Comparison of ENCODE assay signal across 9 cellular contexts in the genomic region with DNA sequence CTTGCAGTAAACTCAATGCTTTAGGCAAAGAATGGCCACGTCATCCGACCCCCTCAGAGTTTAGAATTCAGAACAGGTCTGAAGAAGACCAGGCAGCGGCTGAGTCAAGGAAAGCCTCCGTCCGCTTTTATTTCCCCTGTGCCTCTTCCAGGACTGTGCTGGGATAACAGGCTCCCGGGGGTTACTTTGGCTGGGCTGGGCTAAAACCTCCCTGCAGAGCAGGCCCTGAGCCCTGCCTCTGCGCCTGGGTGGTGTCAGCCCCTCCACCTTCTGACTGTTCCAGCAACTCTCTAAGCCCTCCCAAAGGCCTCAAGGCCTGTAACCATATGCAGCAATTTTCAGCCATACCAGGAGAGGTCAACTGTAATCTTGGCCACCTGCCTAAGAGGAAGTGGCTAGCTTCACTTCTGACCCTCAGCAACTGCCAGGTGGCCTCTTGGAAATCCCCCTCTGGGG.
DNase-seq lines count a peak whose midpoint lies in the region; ATAC-seq and TF ChIP-seq lines count a peak whose summit lies in the region.
"Had no signal": no experiment of that assay in that cellular context is flagged by ENCODE, and none has a peak within 500 bp of the region (broad histone marks: within the 10 kb centered on the region; RNA-seq: fewer than 3 reads in every experiment).

No MANE protein-coding gene starts in this region.

- H3K27me3 ChIP-seq in colonic mucosa (no peaks in the 10 kb centered on the region), spleen (replicated peaks in 1 of 7) (no peaks in the 10 kb centered on the region), testis (no peaks in the 10 kb centered on the region)
- H3K27me3 ChIP-seq: thyroid gland had no signal

- peak overlapping the region; percentile 42 for H3K4me3 Mint-ChIP-seq in activated T-cell treated with anti-CD3 and anti-CD28 coated beads, Interleukin-2, amount 50 U/mL, for 4 hours

- no peaks in the 10 kb centered on the region for H3K9me3 Mint-ChIP-seq in activated T-cell treated with anti-CD3 and anti-CD28 coated beads, Interleukin-2, amount 50 U/mL, for 4 hours

- no peaks in the 10 kb centered on the region for H3K36me3 Mint-ChIP-seq in activated T-cell treated with anti-CD3 and anti-CD28 coated beads, Interleukin-2, amount 50 U/mL, for 4 hours (ENCODE audit: insufficient read depth)

- H3K9ac ChIP-seq in colonic mucosa (ENCODE audit: low read depth in 2 of 2, low read length in 2 of 2), result no peak overlapping the region

- H3K27me3 Mint-ChIP-seq in activated T-cell treated with anti-CD3 and anti-CD28 coated beads, Interleukin-2, amount 50 U/mL, for 4 hours (ENCODE audit: low read depth), result peaks cover 15% of the 10 kb centered on the region

- H3K36me3 ChIP-seq in colonic mucosa (no peaks in the 10 kb centered on the region), spleen (no peaks in the 10 kb centered on the region), testis (ENCODE audit: low read depth, missing control alignments) (no peaks in the 10 kb centered on the region)
- H3K36me3 ChIP-seq: thyroid gland had no signal

- ATAC-seq in activated T-cell treated with anti-CD3 and anti-CD28 coated beads, Interleukin-2, amount 50 U/mL, for 4 hours, result no peak
- ATAC-seq in HG03565 (IDR thresholded peaks at IDR 0.05; ENCODE audit: unreplicated experiment), result peak; percentile 32
- ATAC-seq in GM21526 (IDR thresholded peaks at IDR 0.05; ENCODE audit: low FRiP score, unreplicated experiment), result no peak

- TF ChIP-seq POLR2A in spleen (IDR thresholded peaks at IDR 0.05), result no peak
- no peak for TF ChIP-seq POLR2A in testis (IDR thresholded peaks at IDR 0.05)

- no peaks in the 10 kb centered on the region for H3K9me3 ChIP-seq in colonic mucosa
- H3K9me3 ChIP-seq in spleen, result no peaks in the 10 kb centered on the region
- no peaks in the 10 kb centered on the region for H3K9me3 ChIP-seq in testis
- H3K9me3 ChIP-seq: thyroid gland had no signal

- H3K27ac ChIP-seq in colonic mucosa (peak overlapping the region; percentile 39), spleen (peak overlapping the region; percentile 70 to 86 (median 76)), testis (no peak overlapping the region)
- H3K27ac ChIP-seq: thyroid gland had no signal

- H3K4me1 ChIP-seq in colonic mucosa (no peaks in the 10 kb centered on the region), spleen (peaks cover 5 to 26% (median 14%) of the 10 kb centered on the region in 6 donors), testis (no peaks in the 10 kb centered on the region)

- no peak for TF ChIP-seq CTCF in colonic mucosa (IDR thresholded peaks at IDR 0.05)
- no peak for TF ChIP-seq CTCF in spleen (IDR thresholded peaks at IDR 0.05 in 8 of 11, conservative IDR thresholded peaks at IDR 0.05 in 3 of 11)
- TF ChIP-seq CTCF in testis (IDR thresholded peaks at IDR 0.05), result no peak

- WGBS in spleen, 5 donors, result 47 to 62% (median 55%) methylated on average over 5 to 7 of the region's 7 CpGs
- 69 to 75% methylated on average over 7 of the region's 7 CpGs for WGBS in testis, 2 donors

- H3K4me1 Mint-ChIP-seq in activated T-cell treated with anti-CD3 and anti-CD28 coated beads, Interleukin-2, amount 50 U/mL, for 4 hours (ENCODE audit: low read depth), result no peaks in the 10 kb centered on the region

- DNase-seq in activated T-cell treated with anti-CD3 and anti-CD28 coated beads, Interleukin-2, amount 50 U/mL, for 4 hours, result no peak
- DNase-seq in activated T-cell treated with anti-CD3 and anti-CD28 coated beads for 4 hours, result no peak
- DNase-seq in colonic mucosa, result peak; percentile 30
- DNase-seq in spleen, result no peak
- DNase-seq in SHP77 treated with DMSO at 0.1 percent for 48 hours (lab: John Stamatoyannopoulos, UW), result no peak
- no peak for DNase-seq in testis

- intact Hi-C loops in colonic mucosa (cut with DNase I) (no loop called here), spleen (cut with DNase I; ENCODE audit: low total_unique reads) (no loop called here), testis (cut with DNase I; ENCODE audit: low total_unique reads) (no loop called here)

- H3K4me3 ChIP-seq in colonic mucosa (no peak overlapping the region), spleen (peak overlapping the region in 6 of 8 donors; percentile 4 to 65 (median 32)), testis (no peak overlapping the region)
- H3K4me3 ChIP-seq: thyroid gland had no signal

Comparison
In these comparisons a context has a peak if more than half of its experiments do, and no peak if none do; other contexts are left out.
1. H3K27ac ChIP-seq: peak in colonic mucosa (single experiment) and spleen (8 of 8); none in testis (0 of 2).
2. H3K4me3 ChIP-seq: peak in spleen (6 of 8); none in colonic mucosa (single experiment) and testis (0 of 2).